In genomic region chr1:53172751-53173498, GRCh38 we compare ENCODE assay signal across 10 cellular contexts. TPM values are rescaled to one million over a fixed set of nuclear protein-coding genes. Genes with fewer than 3 reads are reported as not detected.
A peak's percentile ranks its signal among the peaks of the same experiment; 100 is the strongest.
DNase-seq lines count a peak whose midpoint lies in the region; ATAC-seq and TF ChIP-seq lines count a peak whose summit lies in the region.
"Had no signal": no experiment of that assay in that cellular context is flagged by ENCODE, and none has a peak within 500 bp of the region (broad histone marks: within the 10 kb centered on the region; RNA-seq: fewer than 3 reads in every experiment).

No MANE protein-coding gene starts in this region.

- no peaks in the 10 kb centered on the region for H3K79me2 ChIP-seq in GM23338 (replicated peaks; ENCODE audit: insufficient read depth)

- H3K36me3 ChIP-seq in BE2C (no peaks in the 10 kb centered on the region), GM23338 (ENCODE audit: insufficient read depth) (no peaks in the 10 kb centered on the region), Panc1 (ENCODE audit: control insufficient read depth, insufficient read depth, low read length) (no peaks in the 10 kb centered on the region)

- H3K36me3 Mint-ChIP-seq in GM23338 (ENCODE audit: low read depth) (no peaks in the 10 kb centered on the region), CD14-positive monocyte (no peaks in the 10 kb centered on the region)
- H3K36me3 Mint-ChIP-seq: activated naive CD4-positive, alpha-beta T cell treated with anti-CD3 and anti-CD28 coated beads, Interleukin-2, amount 50 U/mL, for 24 hours had no signal

- no peaks in the 10 kb centered on the region for H3K9me2 ChIP-seq in GM23338 (ENCODE audit: insufficient read depth)

- TF ChIP-seq CTCF in BE2C (IDR thresholded peaks at IDR 0.05; ENCODE audit: low read depth, low read length) (peak; percentile 18; the same call in 1 of the 2 replicates), GM23338 (conservative IDR thresholded peaks at IDR 0.05; ENCODE audit: low read depth in 2 of 2) (peak in 1 of 2 experiments; percentile 51; a peak in 2 of 4 replicates), Panc1 (IDR thresholded peaks at IDR 0.05) (peak; percentile 61), CD14-positive monocyte (IDR thresholded peaks at IDR 0.05) (no peak)

- no peaks in the 10 kb centered on the region for H3K27me3 ChIP-seq in BE2C
- no peaks in the 10 kb centered on the region for H3K27me3 ChIP-seq in GM23338 (ENCODE audit: insufficient read depth)
- no peaks in the 10 kb centered on the region for H3K27me3 ChIP-seq in Panc1 (ENCODE audit: control insufficient read depth, insufficient read depth, low read length)

- no peaks in the 10 kb centered on the region for H3F3A ChIP-seq in GM23338 (replicated peaks; ENCODE audit: low read depth)

- POLR2A ChIA-PET in Panc1 (lab: Charles Lee), result no interaction called here

- CTCF ChIA-PET in Panc1 (lab: Charles Lee), result interaction anchor here (1.0 kb wide), 1 partner anchor 9 kb away, joined by 4 read pairs; no protein-coding TSS in a partner anchor

- intact Hi-C loops in Panc1 (cut with micrococcal nuclease; ENCODE audit: unreplicated experiment) (loop anchor here (10.0 kb wide), 2 partner anchors 128 to 248 kb away; partner anchors contain the start of genes ECHDC2 and SCP2), CD14-positive monocyte (cut with micrococcal nuclease) (no loop called here)

- H3K4me1 Mint-ChIP-seq in GM23338 (peaks cover 32% of the 10 kb centered on the region), CD14-positive monocyte (peaks cover 5% of the 10 kb centered on the region)

- no peaks in the 10 kb centered on the region for H3K9me3 ChIP-seq in BE2C
- H3K9me3 ChIP-seq in Panc1 (ENCODE audit: control insufficient read depth, insufficient read depth, low read depth, low read length), result no peaks in the 10 kb centered on the region

- H3K4me1 ChIP-seq in BE2C (no peaks in the 10 kb centered on the region), GM23338 (ENCODE audit: insufficient read depth) (peaks cover 10% of the 10 kb centered on the region; the same call in 1 of the 2 replicates), Panc1 (ENCODE audit: control insufficient read depth, insufficient read depth, low read length) (peaks cover 15% of the 10 kb centered on the region)

- no peak overlapping the region for H3K27ac Mint-ChIP-seq in GM23338
- peak overlapping the region in 1 of 7 donors; percentile 35 for H3K27ac Mint-ChIP-seq in CD14-positive monocyte
- H3K27ac Mint-ChIP-seq: activated naive CD4-positive, alpha-beta T cell treated with anti-CD3 and anti-CD28 coated beads, Interleukin-2, amount 50 U/mL, for 24 hours had no signal

- H3K27me3 Mint-ChIP-seq in GM23338 (ENCODE audit: insufficient read depth, low read depth, poor library complexity), result peaks cover 11% of the 10 kb centered on the region
- H3K27me3 Mint-ChIP-seq in CD14-positive monocyte (ENCODE audit: low read depth in 3 of 3), result peaks cover 4 to 13% (median 12%) of the 10 kb centered on the region in 3 donors

- H4K20me1 ChIP-seq in GM23338 (replicated peaks; ENCODE audit: insufficient read depth), result no peaks in the 10 kb centered on the region

- no peak overlapping the region for H3K4me2 ChIP-seq in GM23338

- H2AFZ ChIP-seq in GM23338, result peak overlapping the region; percentile 73; the same call in 1 of the 2 replicates

- ATAC-seq in GM23338, result peak; percentile 28
- ATAC-seq in Panc1, result 0 out of 2 replicates have a peak, but pooled peaks have one; percentile 20
- ATAC-seq in HG02623 (IDR thresholded peaks at IDR 0.05; ENCODE audit: unreplicated experiment), result no peak

- in situ Hi-C loops in Panc1 (cut with HindIII; ENCODE audit: low pct_unique_long_range_greater_than_20kb, low sequenced_read_pairs), result no loop called here

- no TSS peak for BruUV-seq in Panc1 (replicated peaks; lab: Mats Ljungman, UMichigan)

- DNase-seq in BE2C, result no peak
- DNase-seq in GM23338 (ENCODE audit: low spot score), result peak; percentile 39
- DNase-seq in Panc1 (ENCODE audit: low read depth, low spot score), result no peak
- peak; percentile 38 for DNase-seq in glomerular visceral epithelial cell (ENCODE audit: extremely low spot score)
- no peak for DNase-seq in mucosa of gallbladder (ENCODE audit: low spot score)
- no peak for DNase-seq in CD14-positive monocyte (ENCODE audit: low spot score)
- no peak for DNase-seq in stimulated activated CD4-positive, alpha-beta T cell treated with anti-CD3 and anti-CD28 coated beads, Interleukin-4, amount 100 ng/mL, for 24 hours

- H3K27ac ChIP-seq in GM23338 (ENCODE audit: low read depth), result no peak overlapping the region
- no peak overlapping the region for H3K27ac ChIP-seq in Panc1 (ENCODE audit: low read length)

- H3K4me3 Mint-ChIP-seq in GM23338 (no peak overlapping the region), CD14-positive monocyte (peak overlapping the region in 1 of 2 donors; percentile 51)
- H3K4me3 Mint-ChIP-seq: activated naive CD4-positive, alpha-beta T cell treated with anti-CD3 and anti-CD28 coated beads, Interleukin-2, amount 50 U/mL, for 24 hours had no signal

- no peak overlapping the region for H3K4me3 ChIP-seq in BE2C (ENCODE audit: low read depth, low read length)
- no peak overlapping the region for H3K4me3 ChIP-seq in GM23338
- H3K4me3 ChIP-seq in Panc1 (ENCODE audit: low read depth in 2 of 2, low read length in 2 of 2), result no peak overlapping the region
- H3K4me3 ChIP-seq: skin epidermis had no signal

- H3K9me3 Mint-ChIP-seq in GM23338 (no peaks in the 10 kb centered on the region), CD14-positive monocyte (no peaks in the 10 kb centered on the region)
- H3K9me3 Mint-ChIP-seq: activated naive CD4-positive, alpha-beta T cell treated with anti-CD3 and anti-CD28 coated beads, Interleukin-2, amount 50 U/mL, for 24 hours had no signal

TF ChIP-seq in GM23338, 12 proteins besides CTCF, POLR2A, EP300 and RAD21 (continues in another document):
- TF ChIP-seq ZNF331 (CRISPR knock-in tag; IDR thresholded peaks at IDR 0.05; ENCODE audit: low read depth), result no peak
- no peak for TF ChIP-seq CREB1 (CRISPR knock-in tag; IDR thresholded peaks at IDR 0.05; ENCODE audit: low read depth)
- no peak for TF ChIP-seq POLR2AphosphoS5 (IDR thresholded peaks at IDR 0.05; ENCODE audit: low read depth)
- no peak for TF ChIP-seq REST (IDR thresholded peaks at IDR 0.05; ENCODE audit: unreplicated experiment)
- TF ChIP-seq ZNF114 (CRISPR knock-in tag; IDR thresholded peaks at IDR 0.05), result no peak
- no peak for TF ChIP-seq EZH2 (IDR thresholded peaks at IDR 0.05; ENCODE audit: low read depth, unreplicated experiment)
- no peak for TF ChIP-seq STAT1 (IDR thresholded peaks at IDR 0.05; ENCODE audit: unreplicated experiment)
- no peak for TF ChIP-seq JUNB (IDR thresholded peaks at IDR 0.05; ENCODE audit: unreplicated experiment)
- no peak for TF ChIP-seq EZH2phosphoT487 (IDR thresholded peaks at IDR 0.05; ENCODE audit: unreplicated experiment)

RNA-seq across cellular contexts. Expression of gene CPT2, which starts 23.7 kb away (rescaled TPM):
- polyA plus RNA-seq in BE2C (2012; ENCODE audit: insufficient read depth, insufficient read length, low read depth), result 3.5 TPM
- 30.6 and 30.9 TPM in 2 replicates for total RNA-seq in GM23338 (2014; rRNA removed; shearing (Covaris generic))
- polyA plus RNA-seq in GM23338 (2016; fragmentation: Nextera tagmentation; extraction: Ambion mirVana), result 9.6 and 11.2 TPM in 2 replicates
- 18.9 TPM for total RNA-seq in Panc1 (2021; ENCODE audit: unreplicated experiment)
- polyA plus RNA-seq in Panc1 (2012; ENCODE audit: insufficient read length), result 18.8 TPM
- total RNA-seq in mucosa of gallbladder, result 35.0 TPM
- polyA plus RNA-seq in CD14-positive monocyte, result 10 to 100 TPM; 20.2 to 29.6 TPM

RNA-seq across cellular contexts. Expression of gene SLC1A7, which starts 30.5 kb away (rescaled TPM):
- not detected for polyA plus RNA-seq in BE2C (2012; ENCODE audit: insufficient read depth, insufficient read length, low read depth)
- not detected in 2 replicates for total RNA-seq in GM23338 (2014; rRNA removed; shearing (Covaris generic))
- not detected in 2 replicates for polyA plus RNA-seq in GM23338 (2016; fragmentation: Nextera tagmentation; extraction: Ambion mirVana)
- total RNA-seq in Panc1 (2021; ENCODE audit: unreplicated experiment), result 0.31 TPM
- 0.67 TPM for polyA plus RNA-seq in Panc1 (2012; ENCODE audit: insufficient read length)
- 21.1 TPM for total RNA-seq in mucosa of gallbladder
- polyA plus RNA-seq in CD14-positive monocyte, result not detected

RNA-seq across cellular contexts. Expression of gene CZIB, which starts 47.5 kb away (rescaled TPM):
- 66.7 TPM for polyA plus RNA-seq in BE2C (2012; ENCODE audit: insufficient read depth, insufficient read length, low read depth)
- total RNA-seq in GM23338 (2014; rRNA removed; shearing (Covaris generic)), result 39.5 and 59.8 TPM in 2 replicates
- polyA plus RNA-seq in GM23338 (2016; fragmentation: Nextera tagmentation; extraction: Ambion mirVana) (74.7 and 84.1 TPM in 2 replicates), CD14-positive monocyte (10 to 100 TPM; 58.2 to 62.2 TPM)
- total RNA-seq in Panc1 (2021; ENCODE audit: unreplicated experiment) (57.2 TPM), mucosa of gallbladder (56.7 TPM)
- 53.2 TPM for polyA plus RNA-seq in Panc1 (2012; ENCODE audit: insufficient read length)

Comparison
In these comparisons a context has a peak if more than half of its experiments do, and no peak if none do; other contexts are left out.
1. DNase-seq: peak in GM23338 (single experiment) and glomerular visceral epithelial cell (single experiment); none in BE2C (single experiment), Panc1 (single experiment), mucosa of gallbladder (single experiment), CD14-positive monocyte (single experiment) and stimulated activated CD4-positive, alpha-beta T cell treated with anti-CD3 and anti-CD28 coated beads, Interleukin-4, amount 100 ng/mL, for 24 hours (single experiment).
2. RNA of gene SLC1A7, which starts 30.5 kb away (total RNA-seq): 21.1 TPM in mucosa of gallbladder (single experiment); 0.31 TPM in Panc1 (single experiment) and not detected in GM23338; every median in the first group is over 10 times any median in the second.